Comparison of ENCODE assay signal across 1 cellular context in genomic region chr3:14947886-14948608, GRCh38.
TF ChIP-seq lines count a peak whose summit lies in the region.

No MANE protein-coding gene starts in this region.

TF ChIP-seq in HepG2, 621 proteins besides CTCF, POLR2A, EP300 and RAD21 (continued from another document and continues in another):
- peak; percentile 68 for TF ChIP-seq PRDM10 (CRISPR knock-in tag; IDR thresholded peaks at IDR 0.05; ENCODE audit: low read depth)
- TF ChIP-seq HMGXB3 (CRISPR knock-in tag; IDR thresholded peaks at IDR 0.05; ENCODE audit: borderline replicate concordance) = 0 out of 2 replicates have a peak, but pooled peaks have one; percentile 35
- no peak for TF ChIP-seq IRF9 (CRISPR knock-in tag; IDR thresholded peaks at IDR 0.05; ENCODE audit: borderline replicate concordance)
- no peak for TF ChIP-seq ZNF747 (CRISPR knock-in tag; IDR thresholded peaks at IDR 0.05; ENCODE audit: borderline replicate concordance)
- no peak for TF ChIP-seq MAFK (conservative IDR thresholded peaks at IDR 0.05 in 1 of 2, IDR thresholded peaks at IDR 0.05 in 1 of 2; ENCODE audit: low read length in 2 of 2)
- TF ChIP-seq, protein P1, sequence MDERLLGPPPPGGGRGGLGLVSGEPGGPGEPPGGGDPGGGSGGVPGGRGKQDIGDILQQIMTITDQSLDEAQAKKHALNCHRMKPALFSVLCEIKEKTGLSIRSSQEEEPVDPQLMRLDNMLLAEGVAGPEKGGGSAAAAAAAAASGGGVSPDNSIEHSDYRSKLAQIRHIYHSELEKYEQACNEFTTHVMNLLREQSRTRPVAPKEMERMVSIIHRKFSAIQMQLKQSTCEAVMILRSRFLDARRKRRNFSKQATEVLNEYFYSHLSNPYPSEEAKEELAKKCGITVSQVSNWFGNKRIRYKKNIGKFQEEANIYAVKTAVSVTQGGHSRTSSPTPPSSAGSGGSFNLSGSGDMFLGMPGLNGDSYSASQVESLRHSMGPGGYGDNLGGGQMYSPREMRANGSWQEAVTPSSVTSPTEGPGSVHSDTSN (CRISPR knock-in tag; IDR thresholded peaks at IDR 0.05) = peak; percentile 96
- 0 out of 2 replicates have a peak, but pooled peaks have one; percentile 24 for TF ChIP-seq ZNF792 (CRISPR knock-in tag; IDR thresholded peaks at IDR 0.05)
- TF ChIP-seq BCL6 (CRISPR knock-in tag; IDR thresholded peaks at IDR 0.05) = no peak
- TF ChIP-seq ZNF512 (CRISPR knock-in tag; IDR thresholded peaks at IDR 0.05) = no peak
- peak; percentile 40; the same call in 1 of the 2 replicates for TF ChIP-seq ZMYM4 (CRISPR knock-in tag; IDR thresholded peaks at IDR 0.05)
- peak; percentile 71; the same call in 1 of the 2 replicates for TF ChIP-seq ZGPAT (CRISPR knock-in tag; IDR thresholded peaks at IDR 0.05)
- TF ChIP-seq MEIS2 (CRISPR knock-in tag; IDR thresholded peaks at IDR 0.05) = 0 out of 2 replicates have a peak, but pooled peaks have one; percentile 56
- TF ChIP-seq GABPA (IDR thresholded peaks at IDR 0.05; ENCODE audit: low read depth, low read length) = no peak
- TF ChIP-seq GABPA (CRISPR knock-in tag; IDR thresholded peaks at IDR 0.05; ENCODE audit: low read depth) = peak; percentile 56; the same call in 1 of the 2 replicates
- TF ChIP-seq ZNF432 (CRISPR knock-in tag; IDR thresholded peaks at IDR 0.05; ENCODE audit: borderline replicate concordance) = no peak
- TF ChIP-seq NFKBIZ (CRISPR knock-in tag; IDR thresholded peaks at IDR 0.05) = 0 out of 2 replicates have a peak, but pooled peaks have one; percentile 69
- no peak for TF ChIP-seq ZNF646 (CRISPR knock-in tag; IDR thresholded peaks at IDR 0.05)
- TF ChIP-seq ZBED4 (CRISPR knock-in tag; IDR thresholded peaks at IDR 0.05; ENCODE audit: borderline replicate concordance) = peak; percentile 77; the same call in 1 of the 2 replicates
- no peak for TF ChIP-seq RFXAP (CRISPR knock-in tag; IDR thresholded peaks at IDR 0.05; ENCODE audit: borderline replicate concordance)
- TF ChIP-seq, protein P2, sequence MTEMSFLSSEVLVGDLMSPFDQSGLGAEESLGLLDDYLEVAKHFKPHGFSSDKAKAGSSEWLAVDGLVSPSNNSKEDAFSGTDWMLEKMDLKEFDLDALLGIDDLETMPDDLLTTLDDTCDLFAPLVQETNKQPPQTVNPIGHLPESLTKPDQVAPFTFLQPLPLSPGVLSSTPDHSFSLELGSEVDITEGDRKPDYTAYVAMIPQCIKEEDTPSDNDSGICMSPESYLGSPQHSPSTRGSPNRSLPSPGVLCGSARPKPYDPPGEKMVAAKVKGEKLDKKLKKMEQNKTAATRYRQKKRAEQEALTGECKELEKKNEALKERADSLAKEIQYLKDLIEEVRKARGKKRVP (CRISPR knock-in tag; IDR thresholded peaks at IDR 0.05) = peak in 1 of 2 experiments; percentile 10; a peak in 1 of 4 replicates
